ENCODE assay signal across 17 cellular contexts in the genomic region with DNA sequence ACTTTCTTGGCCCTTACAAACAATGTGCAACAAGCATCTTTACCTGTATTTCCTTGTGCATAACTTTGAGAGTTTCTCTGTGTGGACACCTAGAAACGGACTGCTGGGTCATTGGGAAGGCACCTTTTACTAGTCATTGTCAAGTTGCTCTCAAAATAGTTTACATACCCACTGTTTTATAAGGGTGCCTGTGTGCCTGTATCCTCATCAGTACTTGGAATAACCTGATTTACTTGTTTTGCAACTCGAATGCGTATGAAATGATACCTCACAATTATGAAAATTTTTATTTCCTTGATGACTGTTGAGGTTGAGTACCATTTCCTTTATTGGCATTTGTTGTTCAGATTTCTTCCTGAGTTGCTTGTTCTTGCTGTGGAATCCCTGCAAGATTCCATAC.
DNase-seq lines count a peak whose midpoint lies in the region; ATAC-seq, FAIRE-seq and TF ChIP-seq lines count a peak whose summit lies in the region.
"Had no signal": no experiment of that assay in that cellular context is flagged by ENCODE, and none has a peak within 500 bp of the region (broad histone marks: within the 10 kb centered on the region; RNA-seq: fewer than 3 reads in every experiment).

No MANE protein-coding gene starts in this region.

- H3K4me2 ChIP-seq in PC-3 (ENCODE audit: low read length) (peak overlapping the region; percentile 35), keratinocyte (ENCODE audit: control insufficient read depth, extremely low read depth, insufficient read depth, low read depth, low read length) (peak overlapping the region; percentile 8)
- H3K4me2 ChIP-seq: A549, GM23338 had no signal

- H3K9me3 ChIP-seq in PC-3 (ENCODE audit: low read length) = no peaks in the 10 kb centered on the region
- H3K9me3 ChIP-seq in keratinocyte (ENCODE audit: control insufficient read depth, low read depth, low read length) = no peaks in the 10 kb centered on the region
- H3K9me3 ChIP-seq: A549 had no signal

- POLR2A ChIA-PET in PC-3 (lab: Charles Lee; ENCODE audit: unreplicated experiment) = no interaction called here

- H3K9me1 ChIP-seq in keratinocyte (ENCODE audit: control insufficient read depth, extremely low read depth, insufficient read depth, low read length) = no peaks in the 10 kb centered on the region

- intact Hi-C loops in PC-3 (cut with micrococcal nuclease) = loop anchor here (2.0 to 5.0 kb wide), 4 partner anchors 151 to 553 kb away; a partner anchor contains a TSS

- H3K27ac ChIP-seq in PC-3 (ENCODE audit: low read length) (peak overlapping the region; percentile 35), keratinocyte (ENCODE audit: control insufficient read depth, insufficient read depth, low read length) (no peak overlapping the region)
- H3K27ac ChIP-seq: A549, SK-N-MC had no signal

- peaks cover 17% of the 10 kb centered on the region for H3K4me1 Mint-ChIP-seq in type B pancreatic cell (ENCODE audit: unreplicated experiment)
- H3K4me1 Mint-ChIP-seq: CD14-positive monocyte had no signal

- no peaks in the 10 kb centered on the region for H3K27me3 ChIP-seq in PC-3 (ENCODE audit: low read length)
- H3K27me3 ChIP-seq in keratinocyte (ENCODE audit: control insufficient read depth, extremely low read depth, insufficient read depth, low read length) = no peaks in the 10 kb centered on the region

- CTCF ChIA-PET in PC-3 (lab: Charles Lee) = no interaction called here

- TF ChIP-seq CTCF in PC-3 (conservative IDR thresholded peaks at IDR 0.05; ENCODE audit: low read depth, low read length) (no peak), keratinocyte (optimal IDR thresholded peaks at IDR 0.05 in 1 of 3, IDR thresholded peaks at IDR 0.05 in 1 of 3, conservative IDR thresholded peaks at IDR 0.05 in 1 of 3; ENCODE audit: extremely low read depth in 1 of 3, insufficient read depth in 2 of 3, low read length in 3 of 3) (no peak), type B pancreatic cell (conservative IDR thresholded peaks at IDR 0.05) (no peak)

- H3K9me2 ChIP-seq in PC-3 (replicated peaks; ENCODE audit: low read length) = no peaks in the 10 kb centered on the region

- H3K4me3 Mint-ChIP-seq in type B pancreatic cell = no peak overlapping the region
- H3K4me3 Mint-ChIP-seq: CD14-positive monocyte, GM23338 had no signal

- H3K79me2 ChIP-seq in PC-3 (ENCODE audit: low read length) (no peaks in the 10 kb centered on the region), keratinocyte (ENCODE audit: control insufficient read depth, insufficient read depth, low read length) (no peaks in the 10 kb centered on the region)

- peak; percentile 45 for DNase-seq in SIG-M5 treated with dmso at 0.1 percent for 504 hours (lab: John Stamatoyannopoulos, UW; ENCODE audit: unreplicated experiment)
- no peak for DNase-seq in SIG-M5 (lab: John Stamatoyannopoulos, UW)
- DNase-seq in PC-3 = peak; percentile 71
- DNase-seq in keratinocyte (ENCODE audit: low read depth, low spot score) = no peak
- no peak for DNase-seq in type B pancreatic cell (ENCODE audit: extremely low spot score, unreplicated experiment)
- no peak for DNase-seq in SKM-1 treated with dmso at 0.1 percent for 144 hours (lab: John Stamatoyannopoulos, UW; ENCODE audit: unreplicated experiment)
- no peak for DNase-seq in UCSD-AML1 (lab: John Stamatoyannopoulos, UW; ENCODE audit: unreplicated experiment)
- DNase-seq: COR-L47, NCI-H1694, NCI-H2171 treated with DMSO at 0.1 percent for 48 hours, OCI-M1 had no signal

- H3K4me3 ChIP-seq in PC-3 (ENCODE audit: low read length) (no peak overlapping the region), keratinocyte (ENCODE audit: control insufficient read depth in 2 of 3, extremely low read depth in 1 of 3, insufficient read depth in 2 of 3, low read depth in 1 of 3, low read length in 3 of 3) (no peak overlapping the region)
- H3K4me3 ChIP-seq: A549, GM23338, SK-N-MC had no signal

- dilution Hi-C loops in keratinocyte (cut with MboI; ENCODE audit: extremely low pct_ligation_motif_present, low sequenced_read_pairs) = no loop called here

- H3K4me1 ChIP-seq in PC-3 (ENCODE audit: insufficient read depth, low read length) (peaks cover 47% of the 10 kb centered on the region), keratinocyte (ENCODE audit: control insufficient read depth, extremely low read depth, insufficient read depth, low read length) (peaks cover 4% of the 10 kb centered on the region)
- H3K4me1 ChIP-seq: A549 had no signal

- H2AFZ ChIP-seq in PC-3 (ENCODE audit: low read length) = no peak overlapping the region
- no peak overlapping the region for H2AFZ ChIP-seq in keratinocyte (ENCODE audit: control insufficient read depth, low read length)
- H2AFZ ChIP-seq: GM23338 had no signal

- H3K27ac Mint-ChIP-seq in type B pancreatic cell = peak overlapping the region; percentile 68
- H3K27ac Mint-ChIP-seq: CD14-positive monocyte, GM23338 had no signal

- H3K9me3 Mint-ChIP-seq in type B pancreatic cell = no peaks in the 10 kb centered on the region
- H3K9me3 Mint-ChIP-seq: GM23338 had no signal

- H3K9ac ChIP-seq in PC-3 (ENCODE audit: low read length) (no peak overlapping the region), keratinocyte (ENCODE audit: control insufficient read depth, extremely low read depth, insufficient read depth, low read length) (no peak overlapping the region)

- no peaks in the 10 kb centered on the region for H3F3A ChIP-seq in PC-3 (ENCODE audit: low read length, unreplicated experiment)

- peaks cover under 1% of the 10 kb centered on the region for H3K36me3 Mint-ChIP-seq in type B pancreatic cell

- H3K36me3 ChIP-seq in PC-3 (ENCODE audit: low read depth, low read length) = no peaks in the 10 kb centered on the region
- H3K36me3 ChIP-seq in keratinocyte (ENCODE audit: control insufficient read depth in 2 of 2, extremely low read depth in 1 of 2, insufficient read depth in 2 of 2, low read length in 2 of 2) = peaks cover 3 to 4% of the 10 kb centered on the region in 2 experiments

- ATAC-seq in PC-3 (0 out of 2 replicates have a peak, but pooled peaks have one; percentile 21), HG03565 (IDR thresholded peaks at IDR 0.05; ENCODE audit: unreplicated experiment) (no peak)
- ATAC-seq: A549, GM23338 had no signal

- H4K20me1 ChIP-seq in PC-3 (ENCODE audit: low read length) (no peaks in the 10 kb centered on the region), keratinocyte (ENCODE audit: control insufficient read depth, extremely low read depth, insufficient read depth, low read length) (no peaks in the 10 kb centered on the region)

- no peak for FAIRE-seq in keratinocyte (lab: Jason Lieb, UNC)
- FAIRE-seq: A549, GM12891 had no signal

- H3K27me3 Mint-ChIP-seq in type B pancreatic cell = no peaks in the 10 kb centered on the region

- BruUV-seq in PC-3 (replicated peaks; lab: Mats Ljungman, UMichigan) = no TSS peak

Comparison
In these comparisons a context has a peak if more than half of its experiments do, and no peak if none do; other contexts are left out.
1. DNase-seq: peak in SIG-M5 treated with dmso at 0.1 percent for 504 hours (single experiment) and PC-3 (single experiment); none in SIG-M5 (single experiment), keratinocyte (single experiment), type B pancreatic cell (single experiment), SKM-1 treated with dmso at 0.1 percent for 144 hours (single experiment) and UCSD-AML1 (single experiment).